Comparison of ENCODE assay signal across 18 cellular contexts in genomic region chr17:44272321-44272951, GRCh38. TPM values are rescaled to one million over a fixed set of nuclear protein-coding genes. Genes with fewer than 3 reads are reported as not detected.
DNase-seq lines count a peak whose midpoint lies in the region; ATAC-seq, FAIRE-seq and TF ChIP-seq lines count a peak whose summit lies in the region.
"Had no signal": no experiment of that assay in that cellular context is flagged by ENCODE, and none has a peak within 500 bp of the region (broad histone marks: within the 10 kb centered on the region; RNA-seq: fewer than 3 reads in every experiment).

No MANE protein-coding gene starts in this region.

- no peak for FAIRE-seq in HepG2 (lab: Jason Lieb, UNC)
- FAIRE-seq: A549, G401.6, GM12891 had no signal

- TF ChIP-seq POLR2A in HepG2 (IDR thresholded peaks at IDR 0.05; ENCODE audit: insufficient read depth in 1 of 2, low read depth in 2 of 2, low read length in 2 of 2) (no peak), right lobe of liver (IDR thresholded peaks at IDR 0.05) (no peak)

- H3K36me3 ChIP-seq in HepG2 (replicated peaks in 1 of 2; ENCODE audit: control insufficient read depth in 1 of 2, insufficient read depth in 2 of 2, low read length in 2 of 2): no peaks in the 10 kb centered on the region
- no peaks in the 10 kb centered on the region for H3K36me3 ChIP-seq in right lobe of liver
- H3K36me3 ChIP-seq in SJCRH30: no peaks in the 10 kb centered on the region
- no peaks in the 10 kb centered on the region for H3K36me3 ChIP-seq in effector memory CD4-positive, alpha-beta T cell (ENCODE audit: control insufficient read depth, insufficient read depth, low read length)
- H3K36me3 ChIP-seq: SJSA1 had no signal

- H3K4me2 ChIP-seq in HepG2 (ENCODE audit: low read depth, low read length): no peak overlapping the region
- H3K4me2 ChIP-seq: A549 had no signal

- TF ChIP-seq EP300 in HepG2 (IDR thresholded peaks at IDR 0.05; ENCODE audit: low read depth in 2 of 2, low read length in 2 of 2) (no peak), HepG2 (CRISPR knock-in tag; IDR thresholded peaks at IDR 0.05; ENCODE audit: borderline replicate concordance) (no peak)

- no peak overlapping the region for H3K27ac ChIP-seq in HepG2 (ENCODE audit: extremely low read length, insufficient read depth, low read length)
- H3K27ac ChIP-seq in right lobe of liver: no peak overlapping the region
- no peak overlapping the region for H3K27ac ChIP-seq in SJCRH30
- no peak overlapping the region for H3K27ac ChIP-seq in right cardiac atrium (ENCODE audit: low read length)
- H3K27ac ChIP-seq in effector memory CD4-positive, alpha-beta T cell (ENCODE audit: insufficient read depth, low read length, poor library complexity, severe bottlenecking): no peak overlapping the region
- H3K27ac ChIP-seq: A549, SJSA1 had no signal

- no TSS peak for BruUV-seq in HepG2 (replicated peaks; lab: Mats Ljungman, UMichigan)

- H3K4me3 ChIP-seq in HepG2 (replicated peaks in 1 of 3; ENCODE audit: insufficient read depth in 1 of 3, low read depth in 2 of 3, low read length in 3 of 3) (no peak overlapping the region), right lobe of liver (no peak overlapping the region), SJCRH30 (no peak overlapping the region), right cardiac atrium (ENCODE audit: low read length) (no peak overlapping the region)
- H3K4me3 ChIP-seq in effector memory CD4-positive, alpha-beta T cell (ENCODE audit: insufficient read depth, low read depth, low read length, poor library complexity, severe bottlenecking): no peak overlapping the region
- H3K4me3 ChIP-seq: A549, SJSA1 had no signal

- CTCF ChIA-PET in HepG2 (lab: Yijun Ruan, JAX; ENCODE audit: low intra/inter-chr PET ratio, low total read pairs): no interaction called here

- ATAC-seq in HepG2: peak; percentile 32
- ATAC-seq in right lobe of liver: no peak
- ATAC-seq in right cardiac atrium: peak; percentile 35 to 40

- TF ChIP-seq RAD21 in HepG2 (CRISPR knock-in tag; IDR thresholded peaks at IDR 0.05): no peak

- 0 out of 2 replicates have a peak, but pooled peaks cover 4% of the 10 kb centered on the region for H3K4me1 ChIP-seq in HepG2 (ENCODE audit: insufficient read depth, low read length)
- H3K4me1 ChIP-seq in right lobe of liver: no peaks in the 10 kb centered on the region
- H3K4me1 ChIP-seq in SJCRH30: peaks cover 36% of the 10 kb centered on the region
- no peaks in the 10 kb centered on the region for H3K4me1 ChIP-seq in right cardiac atrium (ENCODE audit: control insufficient read depth, insufficient read depth, low read length)
- no peaks in the 10 kb centered on the region for H3K4me1 ChIP-seq in effector memory CD4-positive, alpha-beta T cell (ENCODE audit: control insufficient read depth, insufficient read depth, low read length, poor library complexity, severe bottlenecking)
- H3K4me1 ChIP-seq: A549, SJSA1 had no signal

- intact Hi-C loops in HepG2 (cut with micrococcal nuclease; ENCODE audit: unreplicated experiment) (loop anchor here (10.0 kb wide), 1 partner anchor 52 kb away; the partner anchor contains the start of gene SLC25A39), right lobe of liver (cut with DNase I) (no loop called here), right cardiac atrium (cut with DNase I) (no loop called here)

- POLR2A ChIA-PET in HepG2 (lab: Yijun Ruan, JAX): no interaction called here

- in situ Hi-C loops in HepG2 (cut with HindIII; ENCODE audit: extremely low pct_ligation_motif_present, low pct_unique_long_range_greater_than_20kb): no loop called here

- H3K79me2 ChIP-seq in HepG2 (ENCODE audit: insufficient read depth, low read length): no peaks in the 10 kb centered on the region

- WGBS in HepG2 (ENCODE audit: low lambda C conversion rate): 7% methylated on average over 13 of the region's 13 CpGs
- 55% methylated on average over 9 of the region's 13 CpGs for WGBS in right lobe of liver (ENCODE audit: insufficient coverage, low coverage, low lambda C conversion rate, missing lambda C conversion rate)
- 43% methylated on average over 13 of the region's 13 CpGs for WGBS in right cardiac atrium

- no peaks in the 10 kb centered on the region for H3K9me3 ChIP-seq in HepG2 (ENCODE audit: low read length)
- H3K9me3 ChIP-seq in right lobe of liver: no peaks in the 10 kb centered on the region
- H3K9me3 ChIP-seq in SJCRH30 (replicated peaks): no peaks in the 10 kb centered on the region
- no peaks in the 10 kb centered on the region for H3K9me3 ChIP-seq in right cardiac atrium (ENCODE audit: control insufficient read depth, low read length)
- no peaks in the 10 kb centered on the region for H3K9me3 ChIP-seq in effector memory CD4-positive, alpha-beta T cell (ENCODE audit: control insufficient read depth, low read length)
- H3K9me3 ChIP-seq: A549, SJSA1 had no signal

- H2AFZ ChIP-seq in HepG2 (ENCODE audit: low read length): no peak overlapping the region

- no peaks in the 10 kb centered on the region for H4K20me1 ChIP-seq in HepG2 (ENCODE audit: insufficient read depth, low read length)

- DNase-seq in HepG2 (ENCODE audit: low spot score) (no peak), right lobe of liver (no peak), SJCRH30 (peak; percentile 31 to 56), right cardiac atrium (no peak), anterior cingulate cortex (lab: John Stamatoyannopoulos, UW) (no peak), NCI-H1092 (lab: John Stamatoyannopoulos, UW) (no peak)
- DNase-seq in effector memory CD4-positive, alpha-beta T cell: no peak
- DNase-seq: CD4-positive, alpha-beta T cell; DMS79 treated with DMSO at 0.1 percent for 48 hours; HFFc6; Karpas-422; NCI-H2029; NCI-H2171 treated with DMSO at 0.1 percent for 48 hours; NCI-H510A had no signal

- no peak overlapping the region for H3K9ac ChIP-seq in HepG2 (ENCODE audit: insufficient read depth, low read depth, low read length)

- no peak for TF ChIP-seq CTCF in HepG2 (CRISPR knock-in tag; IDR thresholded peaks at IDR 0.05)
- no peak for TF ChIP-seq CTCF in right lobe of liver (IDR thresholded peaks at IDR 0.05)

- H3K27me3 ChIP-seq in HepG2 (ENCODE audit: control insufficient read depth in 1 of 2, insufficient read depth in 2 of 2, low read length in 2 of 2) (peaks cover 7 to 59% of the 10 kb centered on the region in 2 experiments), right lobe of liver (no peaks in the 10 kb centered on the region), SJCRH30 (no peaks in the 10 kb centered on the region), right cardiac atrium (ENCODE audit: control insufficient read depth, insufficient read depth) (no peaks in the 10 kb centered on the region)
- H3K27me3 ChIP-seq in effector memory CD4-positive, alpha-beta T cell (replicated peaks; ENCODE audit: control insufficient read depth, insufficient read depth, low read length, poor library complexity, severe bottlenecking): no peaks in the 10 kb centered on the region

RNA-seq across cellular contexts. Expression of gene SLC4A1, which starts 4.5 kb away (rescaled TPM):
- not detected in 2 replicates for total RNA-seq in HepG2 (2016; rRNA removed; fragmentation: Illumina TruSeq; extraction: Trizol)
- not detected in 2 replicates for total RNA-seq in HepG2 (2016; cell fraction: cytosol; rRNA removed; fragmentation: Illumina TruSeq; extraction: Trizol; ENCODE audit: low read depth)
- not detected in 2 replicates for total RNA-seq in HepG2 (2016; cell fraction: insoluble cytoplasmic fraction; rRNA removed; fragmentation: Illumina TruSeq; extraction: Trizol)
- not detected in 2 replicates for total RNA-seq in HepG2 (2016; cell fraction: membrane; rRNA removed; fragmentation: Illumina TruSeq; extraction: Trizol)
- total RNA-seq in HepG2 (2016; cell fraction: nucleus; rRNA removed; fragmentation: Illumina TruSeq; extraction: Trizol): not detected in 2 replicates
- 0.01 TPM in 1 of 2 replicates, not detected in the other for polyA plus RNA-seq in HepG2 (2011; rRNA removed)
- polyA plus RNA-seq in HepG2 (2011; cell fraction: cytosol; rRNA removed): not detected in 2 replicates
- 0.03 TPM in 1 of 2 replicates, not detected in the other for polyA plus RNA-seq in HepG2 (2011; cell fraction: nucleus; rRNA removed)
- polyA plus RNA-seq in HepG2 (2012): not detected in 2 replicates
- not detected in 2 replicates for polyA plus RNA-seq in HepG2 (2016; cell fraction: cytosol; fragmentation: Illumina TruSeq; extraction: Trizol; ENCODE audit: low read depth)
- polyA plus RNA-seq in HepG2 (2016; cell fraction: insoluble cytoplasmic fraction; fragmentation: Illumina TruSeq; extraction: Trizol; ENCODE audit: low read depth): not detected in 2 replicates
- not detected in 2 replicates for polyA plus RNA-seq in HepG2 (2016; cell fraction: membrane; fragmentation: Illumina TruSeq; extraction: Trizol; ENCODE audit: low read depth)
- not detected in 2 replicates for polyA plus RNA-seq in HepG2 (2016; cell fraction: nucleus; fragmentation: Illumina TruSeq; extraction: Trizol; ENCODE audit: insufficient read depth, low read depth)
- not detected in 2 replicates for polyA minus RNA-seq in HepG2 (2011; rRNA and poly(A)+ RNA removed; ENCODE audit: low replicate concordance)
- polyA minus RNA-seq in HepG2 (2011; cell fraction: cytosol; rRNA and poly(A)+ RNA removed): not detected in 2 replicates
- not detected in 2 replicates for polyA minus RNA-seq in HepG2 (2011; cell fraction: nucleus; rRNA and poly(A)+ RNA removed)
- 10 to 100 TPM in 1 of 6 experiments, 1 to 10 TPM in 2, under 1 TPM in 3; 0.06 to 31.8 (median 1.2) TPM for total RNA-seq in right lobe of liver
- 0.04 TPM in 1 of 2 replicates, not detected in the other for total RNA-seq in SJCRH30 (2014; rRNA removed; shearing (Covaris generic))
- under 1 TPM in 3 of 4 donors, not detected in 1; 0.31 to 0.72 (median 0.46) TPM for total RNA-seq in right cardiac atrium
- polyA plus RNA-seq in right cardiac atrium: 0.16 TPM
- total RNA-seq: CD4-positive, alpha-beta T cell; HFFc6; SJSA1 had no signal
- polyA plus RNA-seq: A549 had no signal

RNA-seq across cellular contexts. Expression of gene RUNDC3A, which starts 36.0 kb away (rescaled TPM):
- total RNA-seq in HepG2 (2016; rRNA removed; fragmentation: Illumina TruSeq; extraction: Trizol) (not detected in 2 replicates), right lobe of liver (under 1 TPM in 2 of 6 experiments, not detected in 4; 0.12 to 0.75 TPM), right cardiac atrium (1 to 10 TPM; 1.8 to 4.5 (median 2.3) TPM)
- total RNA-seq in HepG2 (2016; cell fraction: cytosol; rRNA removed; fragmentation: Illumina TruSeq; extraction: Trizol; ENCODE audit: low read depth): not detected in 2 replicates
- 0.04 TPM in 1 of 2 replicates, not detected in the other for total RNA-seq in HepG2 (2016; cell fraction: insoluble cytoplasmic fraction; rRNA removed; fragmentation: Illumina TruSeq; extraction: Trizol)
- 0.31 TPM in 1 of 2 replicates, not detected in the other for total RNA-seq in HepG2 (2016; cell fraction: membrane; rRNA removed; fragmentation: Illumina TruSeq; extraction: Trizol)
- total RNA-seq in HepG2 (2016; cell fraction: nucleus; rRNA removed; fragmentation: Illumina TruSeq; extraction: Trizol): not detected in 2 replicates
- polyA plus RNA-seq in HepG2 (2011; rRNA removed) (0.25 and 0.33 TPM in 2 replicates), right cardiac atrium (1.6 TPM)
- polyA plus RNA-seq in HepG2 (2011; cell fraction: cytosol; rRNA removed): 0.32 and 0.42 TPM in 2 replicates
- 0.97 and 1.1 TPM in 2 replicates for polyA plus RNA-seq in HepG2 (2011; cell fraction: nucleus; rRNA removed)
- polyA plus RNA-seq in HepG2 (2012): 0.11 and 0.43 TPM in 2 replicates
- polyA plus RNA-seq in HepG2 (2016; cell fraction: cytosol; fragmentation: Illumina TruSeq; extraction: Trizol; ENCODE audit: low read depth): 0.18 TPM in 2 replicates
- polyA plus RNA-seq in HepG2 (2016; cell fraction: insoluble cytoplasmic fraction; fragmentation: Illumina TruSeq; extraction: Trizol; ENCODE audit: low read depth): 0.21 and 0.33 TPM in 2 replicates
- 0.07 TPM in 1 of 2 replicates, not detected in the other for polyA plus RNA-seq in HepG2 (2016; cell fraction: membrane; fragmentation: Illumina TruSeq; extraction: Trizol; ENCODE audit: low read depth)
- 0.33 TPM in 1 of 2 replicates, not detected in the other for polyA plus RNA-seq in HepG2 (2016; cell fraction: nucleus; fragmentation: Illumina TruSeq; extraction: Trizol; ENCODE audit: insufficient read depth, low read depth)
- 0.48 TPM in 1 of 2 replicates, not detected in the other for polyA minus RNA-seq in HepG2 (2011; rRNA and poly(A)+ RNA removed; ENCODE audit: low replicate concordance)
- not detected in 2 replicates for polyA minus RNA-seq in HepG2 (2011; cell fraction: cytosol; rRNA and poly(A)+ RNA removed)
- polyA minus RNA-seq in HepG2 (2011; cell fraction: nucleus; rRNA and poly(A)+ RNA removed): 0.50 TPM in 1 of 2 replicates, not detected in the other
- total RNA-seq in SJCRH30 (2014; rRNA removed; shearing (Covaris generic)): 0.14 TPM in 1 of 2 replicates, not detected in the other
- total RNA-seq: CD4-positive, alpha-beta T cell; SJSA1 had no signal

RNA-seq across cellular contexts. Expression of gene SLC25A39, which starts 52.2 kb away (rescaled TPM):
- total RNA-seq in HepG2 (2016; rRNA removed; fragmentation: Illumina TruSeq; extraction: Trizol) (119 and 151 TPM in 2 replicates), right lobe of liver (100 to 1,000 TPM in 2 of 6 experiments, 10 to 100 TPM in 4; 56.3 to 111 (median 64.6) TPM), right cardiac atrium (10 to 100 TPM; 56.7 to 69.9 (median 66.4) TPM)
- 410 and 476 TPM in 2 replicates for total RNA-seq in HepG2 (2016; cell fraction: cytosol; rRNA removed; fragmentation: Illumina TruSeq; extraction: Trizol; ENCODE audit: low read depth)
- 99.0 and 156 TPM in 2 replicates for total RNA-seq in HepG2 (2016; cell fraction: insoluble cytoplasmic fraction; rRNA removed; fragmentation: Illumina TruSeq; extraction: Trizol)
- 478 and 550 TPM in 2 replicates for total RNA-seq in HepG2 (2016; cell fraction: membrane; rRNA removed; fragmentation: Illumina TruSeq; extraction: Trizol)
- 88.4 and 102 TPM in 2 replicates for total RNA-seq in HepG2 (2016; cell fraction: nucleus; rRNA removed; fragmentation: Illumina TruSeq; extraction: Trizol)
- polyA plus RNA-seq in HepG2 (2011; rRNA removed) (144 and 164 TPM in 2 replicates), right cardiac atrium (73.0 TPM)
- 120 and 173 TPM in 2 replicates for polyA plus RNA-seq in HepG2 (2011; cell fraction: cytosol; rRNA removed)
- polyA plus RNA-seq in HepG2 (2011; cell fraction: nucleus; rRNA removed): 432 and 489 TPM in 2 replicates
- 90.6 and 129 TPM in 2 replicates for polyA plus RNA-seq in HepG2 (2012)
- 809 and 889 TPM in 2 replicates for polyA plus RNA-seq in HepG2 (2016; cell fraction: cytosol; fragmentation: Illumina TruSeq; extraction: Trizol; ENCODE audit: low read depth)
- 161 and 204 TPM in 2 replicates for polyA plus RNA-seq in HepG2 (2016; cell fraction: insoluble cytoplasmic fraction; fragmentation: Illumina TruSeq; extraction: Trizol; ENCODE audit: low read depth)
- 764 and 806 TPM in 2 replicates for polyA plus RNA-seq in HepG2 (2016; cell fraction: membrane; fragmentation: Illumina TruSeq; extraction: Trizol; ENCODE audit: low read depth)
- polyA plus RNA-seq in HepG2 (2016; cell fraction: nucleus; fragmentation: Illumina TruSeq; extraction: Trizol; ENCODE audit: insufficient read depth, low read depth): 299 and 303 TPM in 2 replicates
- polyA minus RNA-seq in HepG2 (2011; rRNA and poly(A)+ RNA removed; ENCODE audit: low replicate concordance): 136 and 157 TPM in 2 replicates
- polyA minus RNA-seq in HepG2 (2011; cell fraction: cytosol; rRNA and poly(A)+ RNA removed): 35.4 and 57.5 TPM in 2 replicates
- polyA minus RNA-seq in HepG2 (2011; cell fraction: nucleus; rRNA and poly(A)+ RNA removed): 45.3 and 47.1 TPM in 2 replicates
- total RNA-seq in SJCRH30 (2014; rRNA removed; shearing (Covaris generic)): 86.9 and 87.2 TPM in 2 replicates

RNA-seq across cellular contexts. Expression of gene UBTF, which starts 53.0 kb away (rescaled TPM):
- total RNA-seq in HepG2 (2016; rRNA removed; fragmentation: Illumina TruSeq; extraction: Trizol) (52.1 and 60.9 TPM in 2 replicates), right lobe of liver (10 to 100 TPM; 22.3 to 35.9 (median 32.0) TPM), right cardiac atrium (10 to 100 TPM; 36.7 to 63.4 (median 58.6) TPM)
- 13.2 and 14.5 TPM in 2 replicates for total RNA-seq in HepG2 (2016; cell fraction: cytosol; rRNA removed; fragmentation: Illumina TruSeq; extraction: Trizol; ENCODE audit: low read depth)
- 46.2 and 61.5 TPM in 2 replicates for total RNA-seq in HepG2 (2016; cell fraction: insoluble cytoplasmic fraction; rRNA removed; fragmentation: Illumina TruSeq; extraction: Trizol)
- 33.7 and 33.9 TPM in 2 replicates for total RNA-seq in HepG2 (2016; cell fraction: membrane; rRNA removed; fragmentation: Illumina TruSeq; extraction: Trizol)
- 43.5 and 47.5 TPM in 2 replicates for total RNA-seq in HepG2 (2016; cell fraction: nucleus; rRNA removed; fragmentation: Illumina TruSeq; extraction: Trizol)
- polyA plus RNA-seq in HepG2 (2011; rRNA removed) (15.2 and 16.1 TPM in 2 replicates), right cardiac atrium (43.5 TPM)
- polyA plus RNA-seq in HepG2 (2011; cell fraction: cytosol; rRNA removed): 9.1 and 10.0 TPM in 2 replicates
- 35.4 and 41.3 TPM in 2 replicates for polyA plus RNA-seq in HepG2 (2011; cell fraction: nucleus; rRNA removed)
- polyA plus RNA-seq in HepG2 (2012): 27.8 and 33.4 TPM in 2 replicates
- 8.6 and 8.7 TPM in 2 replicates for polyA plus RNA-seq in HepG2 (2016; cell fraction: cytosol; fragmentation: Illumina TruSeq; extraction: Trizol; ENCODE audit: low read depth)
- polyA plus RNA-seq in HepG2 (2016; cell fraction: insoluble cytoplasmic fraction; fragmentation: Illumina TruSeq; extraction: Trizol; ENCODE audit: low read depth): 57.4 and 68.3 TPM in 2 replicates
- polyA plus RNA-seq in HepG2 (2016; cell fraction: membrane; fragmentation: Illumina TruSeq; extraction: Trizol; ENCODE audit: low read depth): 21.7 and 23.2 TPM in 2 replicates
- polyA plus RNA-seq in HepG2 (2016; cell fraction: nucleus; fragmentation: Illumina TruSeq; extraction: Trizol; ENCODE audit: insufficient read depth, low read depth): 93.7 and 94.2 TPM in 2 replicates
- 11.5 and 30.7 TPM in 2 replicates for polyA minus RNA-seq in HepG2 (2011; rRNA and poly(A)+ RNA removed; ENCODE audit: low replicate concordance)
- polyA minus RNA-seq in HepG2 (2011; cell fraction: cytosol; rRNA and poly(A)+ RNA removed): 8.2 and 9.9 TPM in 2 replicates
- 29.7 and 33.2 TPM in 2 replicates for polyA minus RNA-seq in HepG2 (2011; cell fraction: nucleus; rRNA and poly(A)+ RNA removed)
- total RNA-seq in SJCRH30 (2014; rRNA removed; shearing (Covaris generic)): 76.6 and 78.9 TPM in 2 replicates

Comparison
In these comparisons a context has a peak if more than half of its experiments do, and no peak if none do; other contexts are left out.
1. ATAC-seq: peak in HepG2 (single experiment) and right cardiac atrium (2 of 2); none in right lobe of liver (0 of 4).
2. DNase-seq: peak in SJCRH30 (2 of 2); none in HepG2 (single experiment), right lobe of liver (0 of 3), right cardiac atrium (0 of 3), effector memory CD4-positive, alpha-beta T cell (0 of 3), anterior cingulate cortex (0 of 58) and NCI-H1092 (single experiment).